In the genomic region with DNA sequence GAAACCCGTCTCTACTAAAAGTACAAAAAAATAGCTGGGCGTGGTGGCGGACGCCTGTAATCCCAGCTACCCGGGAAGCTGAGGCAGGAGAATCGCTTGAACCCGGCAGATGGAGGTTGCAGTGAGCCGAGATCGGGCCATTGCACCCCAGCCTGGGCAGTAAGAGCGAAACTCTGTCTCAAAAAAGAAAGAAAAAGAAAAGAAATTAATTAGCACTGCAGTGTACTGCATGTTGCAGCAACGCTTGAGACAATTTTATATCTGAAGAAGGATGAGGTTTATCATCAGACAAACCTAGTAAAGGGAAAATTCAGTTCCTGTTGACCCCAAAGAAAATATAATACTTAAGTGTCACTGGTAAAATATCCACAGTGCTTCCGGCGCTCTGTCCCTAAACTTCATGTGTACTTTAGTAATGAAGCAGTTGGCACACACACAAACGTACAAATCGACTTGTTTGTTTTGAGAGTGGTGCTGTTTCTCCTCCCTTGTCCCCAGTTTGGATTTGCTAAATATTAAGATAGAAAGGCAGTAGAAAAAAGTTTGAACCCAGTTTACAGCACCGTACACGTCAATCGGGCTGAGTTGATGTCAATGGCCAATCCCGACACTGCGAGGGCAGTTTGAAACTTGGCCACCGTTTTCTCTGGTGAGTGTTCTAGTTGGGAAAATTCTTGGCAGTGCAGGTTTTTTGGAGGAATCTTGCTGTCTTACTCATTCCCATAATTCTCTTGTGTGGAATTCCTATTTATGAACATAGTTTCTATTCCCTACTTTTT, we compare ENCODE assay signal across 1 cellular context.
TF ChIP-seq lines count a peak whose summit lies in the region.

No MANE protein-coding gene starts in this region.

TF ChIP-seq in SK-N-SH, 30 proteins besides CTCF, POLR2A, EP300 and RAD21 (continued from another document):
- TF ChIP-seq, protein P1, sequence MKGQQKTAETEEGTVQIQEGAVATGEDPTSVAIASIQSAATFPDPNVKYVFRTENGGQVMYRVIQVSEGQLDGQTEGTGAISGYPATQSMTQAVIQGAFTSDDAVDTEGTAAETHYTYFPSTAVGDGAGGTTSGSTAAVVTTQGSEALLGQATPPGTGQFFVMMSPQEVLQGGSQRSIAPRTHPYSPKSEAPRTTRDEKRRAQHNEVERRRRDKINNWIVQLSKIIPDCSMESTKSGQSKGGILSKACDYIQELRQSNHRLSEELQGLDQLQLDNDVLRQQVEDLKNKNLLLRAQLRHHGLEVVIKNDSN (IDR thresholded peaks at IDR 0.05; ENCODE audit: borderline replicate concordance, low read depth), result no peak
- TF ChIP-seq NFIC (IDR thresholded peaks at IDR 0.05; ENCODE audit: borderline replicate concordance), result peak; percentile 78; the same call in 1 of the 2 replicates
- TF ChIP-seq, protein P2, sequence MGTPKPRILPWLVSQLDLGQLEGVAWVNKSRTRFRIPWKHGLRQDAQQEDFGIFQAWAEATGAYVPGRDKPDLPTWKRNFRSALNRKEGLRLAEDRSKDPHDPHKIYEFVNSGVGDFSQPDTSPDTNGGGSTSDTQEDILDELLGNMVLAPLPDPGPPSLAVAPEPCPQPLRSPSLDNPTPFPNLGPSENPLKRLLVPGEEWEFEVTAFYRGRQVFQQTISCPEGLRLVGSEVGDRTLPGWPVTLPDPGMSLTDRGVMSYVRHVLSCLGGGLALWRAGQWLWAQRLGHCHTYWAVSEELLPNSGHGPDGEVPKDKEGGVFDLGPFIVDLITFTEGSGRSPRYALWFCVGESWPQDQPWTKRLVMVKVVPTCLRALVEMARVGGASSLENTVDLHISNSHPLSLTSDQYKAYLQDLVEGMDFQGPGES (IDR thresholded peaks at IDR 0.05; ENCODE audit: low read depth, low read length), result peak; percentile 32; the same call in 1 of the 2 replicates
- no peak for TF ChIP-seq TCF12 (IDR thresholded peaks at IDR 0.05)
- peak; percentile 92; the same call in 1 of the 2 replicates for TF ChIP-seq SIN3A (IDR thresholded peaks at IDR 0.05; ENCODE audit: borderline replicate concordance, low read depth, low read length)
- TF ChIP-seq FOXJ3 (CRISPR knock-in tag; IDR thresholded peaks at IDR 0.05), result no peak
- peak; percentile 39; the same call in 1 of the 2 replicates for TF ChIP-seq FOSL2 (IDR thresholded peaks at IDR 0.05; ENCODE audit: borderline replicate concordance, low read depth)
- no peak for TF ChIP-seq ELF1 (IDR thresholded peaks at IDR 0.05)
- TF ChIP-seq, protein P3, sequence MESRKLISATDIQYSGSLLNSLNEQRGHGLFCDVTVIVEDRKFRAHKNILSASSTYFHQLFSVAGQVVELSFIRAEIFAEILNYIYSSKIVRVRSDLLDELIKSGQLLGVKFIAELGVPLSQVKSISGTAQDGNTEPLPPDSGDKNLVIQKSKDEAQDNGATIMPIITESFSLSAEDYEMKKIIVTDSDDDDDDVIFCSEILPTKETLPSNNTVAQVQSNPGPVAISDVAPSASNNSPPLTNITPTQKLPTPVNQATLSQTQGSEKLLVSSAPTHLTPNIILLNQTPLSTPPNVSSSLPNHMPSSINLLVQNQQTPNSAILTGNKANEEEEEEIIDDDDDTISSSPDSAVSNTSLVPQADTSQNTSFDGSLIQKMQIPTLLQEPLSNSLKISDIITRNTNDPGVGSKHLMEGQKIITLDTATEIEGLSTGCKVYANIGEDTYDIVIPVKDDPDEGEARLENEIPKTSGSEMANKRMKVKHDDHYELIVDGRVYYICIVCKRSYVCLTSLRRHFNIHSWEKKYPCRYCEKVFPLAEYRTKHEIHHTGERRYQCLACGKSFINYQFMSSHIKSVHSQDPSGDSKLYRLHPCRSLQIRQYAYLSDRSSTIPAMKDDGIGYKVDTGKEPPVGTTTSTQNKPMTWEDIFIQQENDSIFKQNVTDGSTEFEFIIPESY (IDR thresholded peaks at IDR 0.05; ENCODE audit: borderline replicate concordance, low read depth), result peak; percentile 28; the same call in 1 of the 2 replicates
- TF ChIP-seq GABPA (IDR thresholded peaks at IDR 0.05; ENCODE audit: low read depth), result no peak
- no peak for TF ChIP-seq MEF2A (IDR thresholded peaks at IDR 0.05; ENCODE audit: borderline replicate concordance, low read depth)
- TF ChIP-seq NRF1 (IDR thresholded peaks at IDR 0.05; ENCODE audit: low read depth, low read length), result no peak
- no peak for TF ChIP-seq CHD2 (IDR thresholded peaks at IDR 0.05; ENCODE audit: low read length, partially characterized antibody)
- TF ChIP-seq, protein P4, sequence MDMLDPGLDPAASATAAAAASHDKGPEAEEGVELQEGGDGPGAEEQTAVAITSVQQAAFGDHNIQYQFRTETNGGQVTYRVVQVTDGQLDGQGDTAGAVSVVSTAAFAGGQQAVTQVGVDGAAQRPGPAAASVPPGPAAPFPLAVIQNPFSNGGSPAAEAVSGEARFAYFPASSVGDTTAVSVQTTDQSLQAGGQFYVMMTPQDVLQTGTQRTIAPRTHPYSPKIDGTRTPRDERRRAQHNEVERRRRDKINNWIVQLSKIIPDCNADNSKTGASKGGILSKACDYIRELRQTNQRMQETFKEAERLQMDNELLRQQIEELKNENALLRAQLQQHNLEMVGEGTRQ (IDR thresholded peaks at IDR 0.05; ENCODE audit: borderline replicate concordance, low read depth, low read length), result no peak
- TF ChIP-seq, protein P5, sequence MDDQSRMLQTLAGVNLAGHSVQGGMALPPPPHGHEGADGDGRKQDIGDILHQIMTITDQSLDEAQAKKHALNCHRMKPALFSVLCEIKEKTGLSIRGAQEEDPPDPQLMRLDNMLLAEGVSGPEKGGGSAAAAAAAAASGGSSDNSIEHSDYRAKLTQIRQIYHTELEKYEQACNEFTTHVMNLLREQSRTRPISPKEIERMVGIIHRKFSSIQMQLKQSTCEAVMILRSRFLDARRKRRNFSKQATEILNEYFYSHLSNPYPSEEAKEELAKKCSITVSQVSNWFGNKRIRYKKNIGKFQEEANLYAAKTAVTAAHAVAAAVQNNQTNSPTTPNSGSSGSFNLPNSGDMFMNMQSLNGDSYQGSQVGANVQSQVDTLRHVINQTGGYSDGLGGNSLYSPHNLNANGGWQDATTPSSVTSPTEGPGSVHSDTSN (IDR thresholded peaks at IDR 0.05), result peak; percentile 49; the same call in 1 of the 2 replicates
- no peak for TF ChIP-seq RXRA (IDR thresholded peaks at IDR 0.05; ENCODE audit: borderline replicate concordance, low read depth)
- 0 out of 2 replicates have a peak, but pooled peaks have one; percentile 21 for TF ChIP-seq TEAD4 (IDR thresholded peaks at IDR 0.05; ENCODE audit: borderline replicate concordance, insufficient read depth)
- no peak for TF ChIP-seq SMC3 (IDR thresholded peaks at IDR 0.05; ENCODE audit: low read depth, low read length)
- peak; percentile 32; the same call in 1 of the 2 replicates for TF ChIP-seq POLR2AphosphoS5 (IDR thresholded peaks at IDR 0.05; ENCODE audit: low read depth, low read length)
- TF ChIP-seq FOXM1 (IDR thresholded peaks at IDR 0.05; ENCODE audit: low read depth), result peak; percentile 87; the same call in 1 of the 2 replicates
- no peak for TF ChIP-seq GATA2 (CRISPR knock-in tag; IDR thresholded peaks at IDR 0.05)
- TF ChIP-seq RCOR1 (IDR thresholded peaks at IDR 0.05; ENCODE audit: low read length), result peak; percentile 24; the same call in 1 of the 2 replicates
